In genomic region chr5:112418412-112419049, GRCh38 we compare ENCODE assay signal across 8 cellular contexts. TPM values are rescaled to one million over a fixed set of nuclear protein-coding genes. Genes with fewer than 3 reads are reported as not detected.
DNase-seq lines count a peak whose midpoint lies in the region; ATAC-seq and TF ChIP-seq lines count a peak whose summit lies in the region.

No MANE protein-coding gene starts in this region.

- peaks cover 17% of the 10 kb centered on the region for H3K27me3 Mint-ChIP-seq in activated B cell treated with CpG ODN at 0.5 μM for 24 hours

- peak overlapping the region; percentile 84 for H3K4me3 Mint-ChIP-seq in activated B cell treated with CpG ODN at 0.5 μM for 24 hours

- peak overlapping the region; percentile 4 for H3K27ac Mint-ChIP-seq in activated B cell treated with CpG ODN at 0.5 μM for 24 hours

- intact Hi-C loops in activated B cell treated with CpG ODN at 0.5 μM for 24 hours (cut with micrococcal nuclease): loop anchor here (5.0 kb wide), 1 partner anchor 906 kb away; the partner anchor contains the start of gene STARD4
- intact Hi-C loops in Right ventricle myocardium superior (cut with DNase I): no loop called here
- intact Hi-C loops in posterior vena cava (cut with DNase I): loop anchor here (10.0 kb wide), 2 partner anchors 194 to 244 kb away; no protein-coding TSS in a partner anchor

- TF ChIP-seq CTCF in activated B cell treated with CpG ODN at 0.5 μM for 24 hours (IDR thresholded peaks at IDR 0.05): no peak

- POLR2A ChIA-PET in activated B cell treated with CpG ODN at 0.5 μM for 24 hours (lab: Charles Lee): interaction anchor here (0.9 kb wide), 1 partner anchor 105 kb away, joined by 3 read pairs; no protein-coding TSS in a partner anchor

- H3K4me1 Mint-ChIP-seq in activated B cell treated with CpG ODN at 0.5 μM for 24 hours: peaks cover 11% of the 10 kb centered on the region

- CTCF ChIA-PET in activated B cell treated with CpG ODN at 0.5 μM for 24 hours (lab: Charles Lee): interaction anchor here (1.2 to 4.6 kb wide), 8 partner anchors 11 to 338 kb away, joined by 3 to 94 read pairs (median 12); no protein-coding TSS in a partner anchor

- H3K36me3 Mint-ChIP-seq in activated B cell treated with CpG ODN at 0.5 μM for 24 hours (ENCODE audit: low read depth): peaks cover 3% of the 10 kb centered on the region

- peaks cover 2% of the 10 kb centered on the region for H3K9me3 Mint-ChIP-seq in activated B cell treated with CpG ODN at 0.5 μM for 24 hours

- DNase-seq in NCI-H82 (lab: John Stamatoyannopoulos, UW) (peak; percentile 12), NCI-H82 treated with DMSO at 0.1 percent for 48 hours (lab: John Stamatoyannopoulos, UW; ENCODE audit: unreplicated experiment) (no peak), activated B cell treated with CpG ODN at 0.5 μM for 24 hours (no peak), Right ventricle myocardium superior (no peak), renal cortical epithelial cell (ENCODE audit: low read depth) (peak; percentile 32), posterior vena cava (ENCODE audit: low spot score) (no peak)

- no peak for ATAC-seq in activated B cell treated with CpG ODN at 0.5 μM for 24 hours (ENCODE audit: low read depth)
- peak; percentile 14 for ATAC-seq in Right ventricle myocardium superior (ENCODE audit: poor library complexity)
- no peak for ATAC-seq in HG02870 (IDR thresholded peaks at IDR 0.05; ENCODE audit: unreplicated experiment)
- ATAC-seq in GM18868 (IDR thresholded peaks at IDR 0.05; ENCODE audit: unreplicated experiment): no peak

RNA-seq across cellular contexts. Expression of gene EPB41L4A, which starts 0.5 kb away (rescaled TPM):
- total RNA-seq in activated B cell treated with CpG ODN at 0.5 μM for 24 hours (5.8 and 7.1 TPM in 2 replicates), Right ventricle myocardium superior (20.5 TPM), renal cortical epithelial cell (18.1 and 26.1 TPM in 2 replicates), posterior vena cava (10 to 100 TPM; 13.0 to 23.8 TPM)

Comparison
In these comparisons a context has a peak if more than half of its experiments do, and no peak if none do; other contexts are left out.
1. DNase-seq: peak in NCI-H82 (single experiment) and renal cortical epithelial cell (single experiment); none in NCI-H82 treated with DMSO at 0.1 percent for 48 hours (single experiment), activated B cell treated with CpG ODN at 0.5 μM for 24 hours (single experiment), Right ventricle myocardium superior (single experiment) and posterior vena cava (single experiment).